17 cellular contexts compared by ENCODE assay signal in the genomic region with DNA sequence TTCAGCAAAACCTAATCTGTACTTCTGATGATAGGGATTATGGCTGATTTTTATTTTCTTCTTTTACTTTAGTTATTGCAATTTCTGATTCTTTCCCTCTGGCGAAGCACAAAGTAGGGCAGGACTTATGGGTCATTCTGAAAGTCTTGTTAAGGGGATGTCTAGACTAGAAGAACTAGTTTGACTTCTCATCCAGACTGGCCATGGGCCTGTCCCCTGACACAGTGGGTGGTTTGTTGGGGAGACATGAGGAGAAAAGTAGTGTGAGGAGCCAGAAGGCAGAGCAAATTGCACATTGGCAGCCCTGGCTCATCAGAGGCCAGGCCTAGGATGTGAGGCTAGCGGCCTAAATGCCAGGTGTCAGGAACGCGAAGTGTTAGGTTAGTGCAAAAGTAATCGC.
"Had no signal": no experiment of that assay in that cellular context is flagged by ENCODE, and none has a peak within 500 bp of the region (broad histone marks: within the 10 kb centered on the region; RNA-seq: fewer than 3 reads in every experiment).

No MANE protein-coding gene starts in this region.

- H3K27ac Mint-ChIP-seq: activated naive CD4-positive, alpha-beta T cell treated with anti-CD3 and anti-CD28 coated beads, Interleukin-2, amount 50 U/mL, for 72 hours; activated T-helper 1 cell treated with anti-CD3 and anti-CD28 coated beads, Interleukin-12 subunit alpha, Interleukin-12 subunit beta, Interleukin-2, Interleukin-4 antibody, amounts not matched to agents 30 ng/mL and 10 ng/mL and 1 ng/mL, durations not matched to agents 14 hours and 24 hours and 36 hours; natural killer cell; T-cell; T-helper 2 cell treated with Interferon-gamma antibody and Interleukin-4, amounts not matched to agents 5 μg/mL and 100 μg/mL, for 36 hours had no signal

- H3K27me3 Mint-ChIP-seq: central memory CD8-positive, alpha-beta T cell; T-cell had no signal

- H3K4me3 Mint-ChIP-seq: activated T-helper 1 cell treated with anti-CD3 and anti-CD28 coated beads, Interleukin-12 subunit alpha, Interleukin-12 subunit beta, Interleukin-2, Interleukin-4 antibody, amounts not matched to agents 30 ng/mL and 10 ng/mL and 1 ng/mL, durations not matched to agents 14 hours and 24 hours and 36 hours; central memory CD8-positive, alpha-beta T cell; natural killer cell; T-cell; T-helper 2 cell treated with Interferon-gamma antibody and Interleukin-4, amounts not matched to agents 5 μg/mL and 100 μg/mL, for 36 hours had no signal

- H3K4me1 Mint-ChIP-seq: central memory CD8-positive, alpha-beta T cell; natural killer cell had no signal

- ATAC-seq: activated naive CD4-positive, alpha-beta T cell treated with anti-CD3 and anti-CD28 coated beads, Interleukin-2, amount 50 U/mL, for 72 hours; gastrocnemius medialis; natural killer cell; T-cell had no signal

- DNase-seq: activated CD4-positive, CD25-positive, alpha-beta regulatory T cell treated with anti-CD3 and anti-CD28 coated beads, Interleukin-2, amount 50 U/mL, for 72 hours; activated gamma-delta T cell; gastrocnemius medialis; hippocampal formation; left ventricle myocardium inferior; mammary epithelial cell; midbrain; natural killer cell; ovary; stimulated activated CD4-positive, alpha-beta T cell treated with anti-CD3 and anti-CD28 coated beads, Interleukin-4, amount 100 ng/mL, for 24 hours; stomach; T-cell; uterus had no signal

- H3K9me3 Mint-ChIP-seq: central memory CD8-positive, alpha-beta T cell; natural killer cell; T-cell had no signal

- H3K36me3 Mint-ChIP-seq: natural killer cell, T-cell had no signal
